8 cellular contexts compared by ENCODE assay signal in the genomic region with DNA sequence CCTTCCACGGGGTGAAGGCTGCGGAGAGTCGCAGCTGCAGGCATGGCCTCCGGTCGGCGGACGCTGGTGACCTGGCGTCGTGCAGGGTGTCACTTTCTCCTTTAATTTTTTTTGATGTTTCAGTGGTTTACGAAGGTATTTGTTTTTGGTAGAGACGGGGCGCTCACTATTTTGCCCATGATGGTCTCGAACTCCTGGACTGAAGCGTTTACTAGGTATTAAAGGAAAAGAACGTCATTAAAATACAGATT. TPM values are rescaled to one million over a fixed set of nuclear protein-coding genes. Genes with fewer than 3 reads are reported as not detected.
DNase-seq lines count a peak whose midpoint lies in the region; ATAC-seq and TF ChIP-seq lines count a peak whose summit lies in the region.

No MANE protein-coding gene starts in this region.

- H3K4me3 Mint-ChIP-seq in endodermal cell (peak overlapping the region; percentile 82), progenitor cell of endocrine pancreas (ENCODE audit: low read depth) (peak overlapping the region; percentile 69)

- in situ Hi-C loops in G401 (cut with HindIII; ENCODE audit: low sequenced_read_pairs) = no loop called here

- H3K4me1 ChIP-seq in SJCRH30 (no peaks in the 10 kb centered on the region), endodermal cell (ENCODE audit: control insufficient read depth, insufficient read depth, low read length) (no peaks in the 10 kb centered on the region), foreskin keratinocyte (peaks cover 3% of the 10 kb centered on the region)

- peak overlapping the region; percentile 83 for H3K27ac Mint-ChIP-seq in endodermal cell
- peak overlapping the region; percentile 99 for H3K27ac Mint-ChIP-seq in progenitor cell of endocrine pancreas

- H3K27ac ChIP-seq in SJCRH30 (no peak overlapping the region), endodermal cell (ENCODE audit: low read depth, low read length) (no peak overlapping the region), substantia nigra (ENCODE audit: low read depth, low read length, poor library complexity, severe bottlenecking) (no peak overlapping the region), foreskin keratinocyte (no peak overlapping the region)

- peaks cover 4% of the 10 kb centered on the region for H3K4me1 Mint-ChIP-seq in endodermal cell
- peaks cover 3% of the 10 kb centered on the region for H3K4me1 Mint-ChIP-seq in progenitor cell of endocrine pancreas (ENCODE audit: low read depth)

- H3K27me3 ChIP-seq in SJCRH30 (no peaks in the 10 kb centered on the region; the same call in 1 of the 2 replicates), endodermal cell (ENCODE audit: control insufficient read depth, insufficient read depth, low read length, poor library complexity, severe bottlenecking) (peaks cover 19% of the 10 kb centered on the region), foreskin keratinocyte (no peaks in the 10 kb centered on the region)

- no peaks in the 10 kb centered on the region for H3K36me3 ChIP-seq in SJCRH30
- H3K36me3 ChIP-seq in endodermal cell (ENCODE audit: control insufficient read depth, insufficient read depth, low read length) = no peaks in the 10 kb centered on the region

- H3K4me3 ChIP-seq in GM12864 (ENCODE audit: low read depth, low read length) (peak overlapping the region; percentile 46), SJCRH30 (peak overlapping the region; percentile 52), endodermal cell (ENCODE audit: low read length) (peak overlapping the region; percentile 93)

- TF ChIP-seq CTCF in GM12864 (IDR thresholded peaks at IDR 0.05; ENCODE audit: low read depth, low read length, missing control alignments) = no peak
- no peak for TF ChIP-seq CTCF in endodermal cell (conservative IDR thresholded peaks at IDR 0.05)
- no peak for TF ChIP-seq CTCF in progenitor cell of endocrine pancreas (IDR thresholded peaks at IDR 0.05; ENCODE audit: unreplicated experiment)
- no peak for TF ChIP-seq CTCF in foreskin keratinocyte (conservative IDR thresholded peaks at IDR 0.05)

- H3K9me3 ChIP-seq in SJCRH30 (replicated peaks) (no peaks in the 10 kb centered on the region), endodermal cell (ENCODE audit: control insufficient read depth, low read length) (no peaks in the 10 kb centered on the region)

- peaks cover 27% of the 10 kb centered on the region for H3K27me3 Mint-ChIP-seq in endodermal cell (ENCODE audit: insufficient read depth)
- peaks cover 38% of the 10 kb centered on the region for H3K27me3 Mint-ChIP-seq in progenitor cell of endocrine pancreas

- peak overlapping the region; percentile 43 for H3K9ac ChIP-seq in endodermal cell (ENCODE audit: extremely low read depth, low read length, poor library complexity, severe bottlenecking)

- DNase-seq in GM12864 (ENCODE audit: low read depth) (no peak), SJCRH30 (no peak), endodermal cell (peak; percentile 61), progenitor cell of endocrine pancreas (ENCODE audit: low spot score, unreplicated experiment) (no peak), G401 (ENCODE audit: low spot score) (no peak), substantia nigra (lab: John Stamatoyannopoulos, UW) (no peak), foreskin keratinocyte (no peak)

- H3K36me3 Mint-ChIP-seq in endodermal cell (ENCODE audit: low read depth) = no peaks in the 10 kb centered on the region
- no peaks in the 10 kb centered on the region for H3K36me3 Mint-ChIP-seq in progenitor cell of endocrine pancreas (ENCODE audit: insufficient read depth)

- ATAC-seq in GM21367 (IDR thresholded peaks at IDR 0.05; ENCODE audit: unreplicated experiment) = no peak
- ATAC-seq in foreskin keratinocyte = no peak

- WGBS in endodermal cell (ENCODE audit: insufficient coverage in 1 of 2, insufficient read length in 1 of 2), 2 experiments = 11% methylated on average over 9 to 15 of the region's 15 CpGs

- H3K9me3 Mint-ChIP-seq in endodermal cell (peaks cover 2% of the 10 kb centered on the region), progenitor cell of endocrine pancreas (ENCODE audit: low read depth) (no peaks in the 10 kb centered on the region)

RNA-seq across cellular contexts. Expression of a gene that starts 17.1 kb away (rescaled TPM):
- 2.5 and 3.0 TPM in 2 replicates for total RNA-seq in SJCRH30 (2014; rRNA removed; shearing (Covaris generic))
- total RNA-seq in endodermal cell (1 to 10 TPM; 5.1 to 6.3 TPM), progenitor cell of endocrine pancreas (13.1 and 13.4 TPM in 2 replicates), foreskin keratinocyte (4.4 and 5.4 TPM in 2 replicates)
- 11.4 TPM for polyA plus RNA-seq in endodermal cell (2013, experiment 1 of 2)
- 10.5 TPM for polyA plus RNA-seq in endodermal cell (2013, experiment 2 of 2)
- total RNA-seq in G401 (2014; rRNA removed; shearing (Covaris generic)) = 0.31 and 0.61 TPM in 2 replicates
- polyA plus RNA-seq in foreskin keratinocyte = 5.7 and 6.5 TPM in 2 replicates

RNA-seq across cellular contexts. Expression of a gene that starts 36.1 kb away (rescaled TPM):
- 0.47 TPM in 1 of 2 replicates, not detected in the other for total RNA-seq in SJCRH30 (2014; rRNA removed; shearing (Covaris generic))
- total RNA-seq in endodermal cell = under 1 TPM in 1 of 2 donors, not detected in 1; 0.29 TPM
- not detected for polyA plus RNA-seq in endodermal cell (2013, experiment 1 of 2)
- polyA plus RNA-seq in endodermal cell (2013, experiment 2 of 2) = not detected
- total RNA-seq in progenitor cell of endocrine pancreas = not detected in 2 replicates
- not detected in 2 replicates for total RNA-seq in G401 (2014; rRNA removed; shearing (Covaris generic))
- total RNA-seq in foreskin keratinocyte = 0.25 and 0.44 TPM in 2 replicates
- polyA plus RNA-seq in foreskin keratinocyte = 0.07 TPM in 1 of 2 replicates, not detected in the other

RNA-seq across cellular contexts. Expression of a gene that starts 39.6 kb away (rescaled TPM):
- 12.9 and 13.7 TPM in 2 replicates for total RNA-seq in SJCRH30 (2014; rRNA removed; shearing (Covaris generic))
- 10 to 100 TPM; 15.4 to 18.3 TPM for total RNA-seq in endodermal cell
- 19.4 TPM for polyA plus RNA-seq in endodermal cell (2013, experiment 1 of 2)
- 17.3 TPM for polyA plus RNA-seq in endodermal cell (2013, experiment 2 of 2)
- 23.3 and 23.9 TPM in 2 replicates for total RNA-seq in progenitor cell of endocrine pancreas
- total RNA-seq in G401 (2014; rRNA removed; shearing (Covaris generic)) = 21.3 and 27.6 TPM in 2 replicates
- 16.7 and 17.2 TPM in 2 replicates for total RNA-seq in foreskin keratinocyte
- 17.0 and 19.1 TPM in 2 replicates for polyA plus RNA-seq in foreskin keratinocyte

RNA-seq across cellular contexts. Expression of a gene that starts 52.9 kb away (rescaled TPM):
- total RNA-seq in SJCRH30 (2014; rRNA removed; shearing (Covaris generic)) = 0.73 and 0.76 TPM in 2 replicates
- total RNA-seq in endodermal cell (10 to 100 TPM; 36.6 to 70.0 TPM), progenitor cell of endocrine pancreas (0.33 and 0.34 TPM in 2 replicates), foreskin keratinocyte (not detected in 2 replicates)
- polyA plus RNA-seq in endodermal cell (2013, experiment 1 of 2) = 17.0 TPM
- polyA plus RNA-seq in endodermal cell (2013, experiment 2 of 2) = 7.7 TPM
- 11.2 and 17.3 TPM in 2 replicates for total RNA-seq in G401 (2014; rRNA removed; shearing (Covaris generic))
- polyA plus RNA-seq in foreskin keratinocyte = not detected in 2 replicates
